ENCODE assay signal across 10 cellular contexts in the genomic region with DNA sequence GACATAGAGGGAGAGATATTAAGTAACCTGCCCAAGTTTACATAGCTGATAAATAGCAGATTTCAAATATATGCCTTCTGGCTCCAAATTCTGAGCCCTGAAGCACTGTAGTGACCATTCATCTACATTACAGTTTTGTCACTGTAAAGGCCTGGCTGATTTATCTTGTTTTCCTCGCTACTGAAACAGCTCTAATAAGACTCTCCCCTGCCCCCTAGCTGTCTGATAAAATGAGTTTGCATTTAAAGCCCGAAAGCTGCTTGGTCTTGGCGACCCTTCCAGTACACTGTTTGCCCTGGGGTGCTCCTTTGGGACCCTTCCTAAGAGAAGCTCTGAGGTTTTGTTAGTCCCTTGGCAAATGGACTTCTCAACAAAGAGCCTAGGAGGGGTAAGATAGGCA. TPM values are rescaled to one million over a fixed set of nuclear protein-coding genes. Genes with fewer than 3 reads are reported as not detected.
DNase-seq lines count a peak whose midpoint lies in the region; ATAC-seq and TF ChIP-seq lines count a peak whose summit lies in the region.
"Had no signal": no experiment of that assay in that cellular context is flagged by ENCODE, and none has a peak within 500 bp of the region (broad histone marks: within the 10 kb centered on the region; RNA-seq: fewer than 3 reads in every experiment).

No MANE protein-coding gene starts in this region.

- no peak overlapping the region for H3K18ac ChIP-seq in IMR-90 (ENCODE audit: low read depth, low read length)

- no peak overlapping the region for H4K91ac ChIP-seq in IMR-90 (ENCODE audit: insufficient read depth, low read depth, low read length)

- no peaks in the 10 kb centered on the region for H3K9me3 Mint-ChIP-seq in activated T-helper 1 cell treated with anti-CD3 and anti-CD28 coated beads, Interleukin-12 subunit alpha, Interleukin-12 subunit beta, Interleukin-2, Interleukin-4 antibody, amounts not matched to agents 30 ng/mL and 10 ng/mL and 1 ng/mL, durations not matched to agents 14 hours and 24 hours and 36 hours
- H3K9me3 Mint-ChIP-seq: activated naive CD4-positive, alpha-beta T cell treated with anti-CD3 and anti-CD28 coated beads, Interleukin-2, amount 50 U/mL, for 24 hours had no signal

- H3K4me1 Mint-ChIP-seq in activated T-helper 1 cell treated with anti-CD3 and anti-CD28 coated beads, Interleukin-12 subunit alpha, Interleukin-12 subunit beta, Interleukin-2, Interleukin-4 antibody, amounts not matched to agents 30 ng/mL and 10 ng/mL and 1 ng/mL, durations not matched to agents 14 hours and 24 hours and 36 hours (ENCODE audit: low read depth) = peaks cover 6% of the 10 kb centered on the region

- H4K20me1 ChIP-seq in IMR-90 (ENCODE audit: insufficient read depth, low read length) = no peaks in the 10 kb centered on the region

- H4K5ac ChIP-seq in IMR-90 (ENCODE audit: low read depth, low read length) = no peak overlapping the region

- no peak overlapping the region for H3K4me3 Mint-ChIP-seq in activated T-helper 1 cell treated with anti-CD3 and anti-CD28 coated beads, Interleukin-12 subunit alpha, Interleukin-12 subunit beta, Interleukin-2, Interleukin-4 antibody, amounts not matched to agents 30 ng/mL and 10 ng/mL and 1 ng/mL, durations not matched to agents 14 hours and 24 hours and 36 hours
- H3K4me3 Mint-ChIP-seq: activated naive CD4-positive, alpha-beta T cell treated with anti-CD3 and anti-CD28 coated beads, Interleukin-2, amount 50 U/mL, for 24 hours had no signal

- H2BK15ac ChIP-seq in IMR-90 (ENCODE audit: low read depth, low read length) = no peak overlapping the region

- intact Hi-C loops in IMR-90 (cut with micrococcal nuclease) (loop anchor here (2.0 kb wide), 1 partner anchor 610 kb away; no protein-coding TSS in a partner anchor), body of pancreas (cut with DNase I) (loop anchor here (10.0 kb wide), 1 partner anchor 562 kb away; the partner anchor contains the start of gene EMX2)
- intact Hi-C loops in activated T-helper 1 cell treated with anti-CD3 and anti-CD28 coated beads, Interleukin-12 subunit alpha, Interleukin-12 subunit beta, Interleukin-2, Interleukin-4 antibody, amounts not matched to agents 30 ng/mL and 10 ng/mL and 1 ng/mL, durations not matched to agents 14 hours and 24 hours and 36 hours (cut with micrococcal nuclease) = no loop called here

- CTCF ChIA-PET in IMR-90 (lab: Yijun Ruan, JAX) = interaction anchor here (0.6 to 1.0 kb wide), 2 partner anchors 40 to 268 kb away, joined by 3 to 4 read pairs; no protein-coding TSS in a partner anchor

- no peak overlapping the region for H2AK9ac ChIP-seq in IMR-90 (replicated peaks; ENCODE audit: low read depth, low read length, poor library complexity)

- H3K14ac ChIP-seq in IMR-90 (replicated peaks; ENCODE audit: low read depth, low read length) = no peak overlapping the region

- POLR2A ChIA-PET in IMR-90 (lab: Charles Lee; ENCODE audit: unreplicated experiment) = no interaction called here

- no peak for TF ChIP-seq EP300 in suprapubic skin (IDR thresholded peaks at IDR 0.05)

- H3K36me3 Mint-ChIP-seq in activated T-helper 1 cell treated with anti-CD3 and anti-CD28 coated beads, Interleukin-12 subunit alpha, Interleukin-12 subunit beta, Interleukin-2, Interleukin-4 antibody, amounts not matched to agents 30 ng/mL and 10 ng/mL and 1 ng/mL, durations not matched to agents 14 hours and 24 hours and 36 hours (ENCODE audit: low read depth) = no peaks in the 10 kb centered on the region
- H3K36me3 Mint-ChIP-seq: activated naive CD4-positive, alpha-beta T cell treated with anti-CD3 and anti-CD28 coated beads, Interleukin-2, amount 50 U/mL, for 24 hours had no signal

- H3K27ac Mint-ChIP-seq in activated T-helper 1 cell treated with anti-CD3 and anti-CD28 coated beads, Interleukin-12 subunit alpha, Interleukin-12 subunit beta, Interleukin-2, Interleukin-4 antibody, amounts not matched to agents 30 ng/mL and 10 ng/mL and 1 ng/mL, durations not matched to agents 14 hours and 24 hours and 36 hours = no peak overlapping the region
- H3K27ac Mint-ChIP-seq: activated naive CD4-positive, alpha-beta T cell treated with anti-CD3 and anti-CD28 coated beads, Interleukin-2, amount 50 U/mL, for 24 hours had no signal

- H2BK120ac ChIP-seq in IMR-90 (ENCODE audit: low read depth, low read length) = no peak overlapping the region

- H3K4me1 ChIP-seq in IMR-90 (ENCODE audit: control insufficient read depth, insufficient read depth, low read length) = no peaks in the 10 kb centered on the region
- H3K4me1 ChIP-seq in body of pancreas = no peaks in the 10 kb centered on the region
- peaks cover 5% of the 10 kb centered on the region for H3K4me1 ChIP-seq in suprapubic skin
- H3K4me1 ChIP-seq: prostate gland had no signal

- no peaks in the 10 kb centered on the region for H3K27me3 Mint-ChIP-seq in activated T-helper 1 cell treated with anti-CD3 and anti-CD28 coated beads, Interleukin-12 subunit alpha, Interleukin-12 subunit beta, Interleukin-2, Interleukin-4 antibody, amounts not matched to agents 30 ng/mL and 10 ng/mL and 1 ng/mL, durations not matched to agents 14 hours and 24 hours and 36 hours (ENCODE audit: insufficient read depth)

- no peak overlapping the region for H2BK5ac ChIP-seq in IMR-90 (ENCODE audit: low read depth, low read length, poor library complexity, severe bottlenecking)

- peak; percentile 44; the same call in 1 of the 2 replicates for ATAC-seq in IMR-90 (ENCODE audit: low read depth)
- no peak for ATAC-seq in body of pancreas
- no peak for ATAC-seq in HG03135 (IDR thresholded peaks at IDR 0.05; ENCODE audit: unreplicated experiment)

- no peak overlapping the region for H2AK5ac ChIP-seq in IMR-90 (ENCODE audit: low read depth, low read length)

- H3K79me1 ChIP-seq in IMR-90 (ENCODE audit: low read depth in 1 of 2, low read length in 2 of 2) = no peaks in the 10 kb centered on the region

- WGBS in IMR-90 (ENCODE audit: extremely low coverage in 2 of 2, insufficient read length in 1 of 2), 2 experiments = no CpG with 5 or more reads among the region's 3 CpGs
- 33 to 34% methylated on average over 3 of the region's 3 CpGs for WGBS in body of pancreas, 2 donors
- WGBS in suprapubic skin = 71% methylated on average over 3 of the region's 3 CpGs

- H3K36me3 ChIP-seq in IMR-90 (ENCODE audit: control insufficient read depth, insufficient read depth, low read length) (no peaks in the 10 kb centered on the region), body of pancreas (replicated peaks in 1 of 2; ENCODE audit: insufficient read depth in 1 of 2, low read depth in 2 of 2) (no peaks in the 10 kb centered on the region), suprapubic skin (no peaks in the 10 kb centered on the region)
- H3K36me3 ChIP-seq: prostate gland had no signal

- H3K9me3 ChIP-seq in IMR-90 (ENCODE audit: control insufficient read depth, insufficient read depth, low read length) (no peaks in the 10 kb centered on the region), body of pancreas (no peaks in the 10 kb centered on the region), suprapubic skin (no peaks in the 10 kb centered on the region)
- H3K9me3 ChIP-seq: prostate gland had no signal

- no peak overlapping the region for H4K8ac ChIP-seq in IMR-90 (ENCODE audit: low read depth in 2 of 2, low read length in 2 of 2)

- TF ChIP-seq POLR2A in IMR-90 (IDR thresholded peaks at IDR 0.05; ENCODE audit: low read depth, low read length) (no peak), body of pancreas (IDR thresholded peaks at IDR 0.05) (no peak), suprapubic skin (IDR thresholded peaks at IDR 0.05) (no peak)

- no peak overlapping the region for H2AFZ ChIP-seq in IMR-90 (replicated peaks; ENCODE audit: low read length, poor library complexity)

- H2BK20ac ChIP-seq in IMR-90 (ENCODE audit: low read depth, low read length) = no peak overlapping the region

- peak; percentile 28 for DNase-seq in EH (ENCODE audit: low read depth)
- peak; percentile 21 for DNase-seq in IMR-90
- DNase-seq in body of pancreas = peak in 2 of 4 donors; percentile 23 to 48
- peak; percentile 31 to 69 for DNase-seq in lung microvascular endothelial cell (ENCODE audit: low read depth in 2 of 2)
- DNase-seq in activated T-helper 1 cell treated with anti-CD3 and anti-CD28 coated beads, Interleukin-12 subunit alpha, Interleukin-12 subunit beta, Interleukin-2, Interleukin-4 antibody, amounts not matched to agents 30 ng/mL and 10 ng/mL and 1 ng/mL, durations not matched to agents 14 hours and 24 hours and 36 hours (ENCODE audit: low spot score) = no peak
- no peak for DNase-seq in NCI-H526 treated with DMSO at 0.1 percent for 48 hours (lab: John Stamatoyannopoulos, UW)
- DNase-seq in suprapubic skin (ENCODE audit: low spot score in 2 of 2) = no peak

- H3K27me3 ChIP-seq in IMR-90 (ENCODE audit: control insufficient read depth, insufficient read depth, low read length) (no peaks in the 10 kb centered on the region), body of pancreas (no peaks in the 10 kb centered on the region), suprapubic skin (no peaks in the 10 kb centered on the region)

- BruUV-seq in IMR-90 (replicated peaks; lab: Mats Ljungman, UMichigan) = no TSS peak

- no peaks in the 10 kb centered on the region for H3K9me1 ChIP-seq in IMR-90 (ENCODE audit: insufficient read depth, low read length)

- no peak overlapping the region for H3K4ac ChIP-seq in IMR-90 (ENCODE audit: low read depth, low read length)

- peak; percentile 48 for TF ChIP-seq RAD21 in IMR-90 (IDR thresholded peaks at IDR 0.05; ENCODE audit: low read length)

- dilution Hi-C loops in IMR-90 (cut with HindIII; ENCODE audit: low sequenced_read_pairs, unreplicated experiment) = no loop called here

- in situ Hi-C loops in IMR-90 (cut with MboI; ENCODE audit: low sequenced_read_pairs) = no loop called here

- H3K23ac ChIP-seq in IMR-90 (ENCODE audit: low read depth, low read length) = no peak overlapping the region

- H3K9ac ChIP-seq in IMR-90 (ENCODE audit: low read depth, low read length) = no peak overlapping the region

- H3K56ac ChIP-seq in IMR-90 (ENCODE audit: extremely low read depth, insufficient read depth, low read length) = no peak overlapping the region

- H3K27ac ChIP-seq in IMR-90 (ENCODE audit: insufficient read depth, low read length) = no peak overlapping the region
- H3K27ac ChIP-seq in body of pancreas = no peak overlapping the region
- H3K27ac ChIP-seq in suprapubic skin = no peak overlapping the region
- H3K27ac ChIP-seq: prostate gland had no signal

- TF ChIP-seq CTCF in IMR-90 (conservative IDR thresholded peaks at IDR 0.05; ENCODE audit: low read depth, low read length) = peak; percentile 44
- peak; percentile 10 to 57 (median 45) for TF ChIP-seq CTCF in body of pancreas (IDR thresholded peaks at IDR 0.05)
- TF ChIP-seq CTCF in suprapubic skin (IDR thresholded peaks at IDR 0.05) = peak in 1 of 2 donors; percentile 23

- H3K4me2 ChIP-seq in IMR-90 (ENCODE audit: low read depth, low read length) = no peak overlapping the region

- H3K4me3 ChIP-seq in IMR-90 (ENCODE audit: insufficient read depth, low read depth, low read length) (no peak overlapping the region), body of pancreas (no peak overlapping the region), suprapubic skin (no peak overlapping the region)
- H3K4me3 ChIP-seq: prostate gland had no signal

RNA-seq across cellular contexts. Expression of gene RAB11FIP2, which starts 59.7 kb away (rescaled TPM):
- total RNA-seq in IMR-90 (2012; rRNA removed) (13.1 and 16.1 TPM in 2 replicates), body of pancreas (10 to 100 TPM; 17.1 to 22.1 TPM), lung microvascular endothelial cell (4.4 and 5.0 TPM in 2 replicates), suprapubic skin (10 to 100 TPM; 10.2 to 29.0 (median 13.0) TPM)
- polyA plus RNA-seq in IMR-90 (2012; rRNA removed) = 3.6 and 5.5 TPM in 2 replicates
- polyA plus RNA-seq in IMR-90 (2012; cell fraction: cytosol; rRNA removed) = 0.38 and 0.40 TPM in 2 replicates
- polyA plus RNA-seq in IMR-90 (2012; cell fraction: nucleus; rRNA removed; ENCODE audit: low replicate concordance) = 0.54 and 5.5 TPM in 2 replicates
- total RNA-seq in activated T-helper 1 cell treated with anti-CD3 and anti-CD28 coated beads, Interleukin-12 subunit alpha, Interleukin-12 subunit beta, Interleukin-2, Interleukin-4 antibody, amounts not matched to agents 30 ng/mL and 10 ng/mL and 1 ng/mL, durations not matched to agents 14 hours and 24 hours and 36 hours = 13.0 and 13.1 TPM in 2 replicates

Comparison
In these comparisons a context has a peak if more than half of its experiments do, and no peak if none do; other contexts are left out.
1. DNase-seq: peak in EH (single experiment), IMR-90 (single experiment) and lung microvascular endothelial cell (2 of 2); none in activated T-helper 1 cell treated with anti-CD3 and anti-CD28 coated beads, Interleukin-12 subunit alpha, Interleukin-12 subunit beta, Interleukin-2, Interleukin-4 antibody, amounts not matched to agents 30 ng/mL and 10 ng/mL and 1 ng/mL, durations not matched to agents 14 hours and 24 hours and 36 hours (single experiment), NCI-H526 treated with DMSO at 0.1 percent for 48 hours (single experiment) and suprapubic skin (0 of 2).